ENCODE assay signal across 1 cellular context in genomic region chr19:10526887-10527286, GRCh38. TPM values are rescaled to one million over a fixed set of nuclear protein-coding genes. Genes with fewer than 3 reads are reported as not detected.
"Had no signal": no experiment of that assay in that cellular context is flagged by ENCODE, and none has a peak within 500 bp of the region (broad histone marks: within the 10 kb centered on the region; RNA-seq: fewer than 3 reads in every experiment).

No MANE protein-coding gene starts in this region.

RNA-seq across cellular contexts. Expression of gene S1PR5, which starts 9.6 kb away (rescaled TPM):
- total RNA-seq: GM12878 had no signal
